Comparison of ENCODE assay signal across 19 cellular contexts in the genomic region with DNA sequence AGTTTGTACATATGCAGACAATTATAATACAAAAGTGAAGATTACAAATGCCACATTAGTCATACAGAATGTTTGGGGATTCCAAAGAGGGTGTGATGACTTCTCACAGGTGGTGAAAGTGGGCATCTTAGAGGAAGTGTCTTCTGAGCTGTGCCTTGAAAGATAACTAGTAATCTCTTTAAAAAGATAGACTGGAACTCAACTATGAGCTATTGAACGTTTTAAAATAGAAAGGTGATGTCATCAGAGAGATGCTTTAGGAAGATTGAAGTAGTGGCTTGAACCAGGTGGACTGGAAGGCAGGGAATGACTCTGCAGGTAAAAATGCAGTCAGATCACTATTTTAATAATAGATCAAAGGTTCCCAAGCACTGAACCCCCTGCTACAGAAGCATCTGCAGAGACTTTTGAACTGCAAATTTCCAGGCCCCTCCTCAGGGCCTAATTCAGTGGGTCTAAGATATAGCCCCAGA. TPM values are rescaled to one million over a fixed set of nuclear protein-coding genes. Genes with fewer than 3 reads are reported as not detected.
DNase-seq lines count a peak whose midpoint lies in the region; ATAC-seq, FAIRE-seq and TF ChIP-seq lines count a peak whose summit lies in the region.
"Had no signal": no experiment of that assay in that cellular context is flagged by ENCODE, and none has a peak within 500 bp of the region (broad histone marks: within the 10 kb centered on the region; RNA-seq: fewer than 3 reads in every experiment).

No MANE protein-coding gene starts in this region.

- ATAC-seq in sciatic nerve: no peak
- ATAC-seq: activated T-helper 17 cell treated with anti-CD3 and anti-CD28 coated beads, Interleukin-2, amount 50 U/mL, for 72 hours had no signal

- H3K4me3 ChIP-seq in hepatocyte: no peak overlapping the region
- H3K4me3 ChIP-seq: sigmoid colon had no signal

- H3K27ac Mint-ChIP-seq in progenitor cell of endocrine pancreas: no peak overlapping the region
- H3K27ac Mint-ChIP-seq: activated T-helper 17 cell treated with anti-CD3 and anti-CD28 coated beads, Interleukin-2, amount 50 U/mL, for 72 hours; B cell had no signal

- no peak for TF ChIP-seq POLR2A in H54 (IDR thresholded peaks at IDR 0.05; ENCODE audit: low read depth, low read length)

- no peaks in the 10 kb centered on the region for H3K4me1 ChIP-seq in hepatocyte (ENCODE audit: insufficient read depth)
- H3K4me1 ChIP-seq: sigmoid colon had no signal

- no peaks in the 10 kb centered on the region for H3K36me3 Mint-ChIP-seq in progenitor cell of endocrine pancreas (ENCODE audit: insufficient read depth)

- FAIRE-seq in H54 (lab: Jason Lieb, UNC): peak; percentile 72

- no peaks in the 10 kb centered on the region for H3K36me3 ChIP-seq in hepatocyte (replicated peaks; ENCODE audit: insufficient read depth, low read depth)
- H3K36me3 ChIP-seq: sigmoid colon had no signal

- DNase-seq in H54 (ENCODE audit: insufficient read length, low spot score) (no peak), NCI-H510A treated with DMSO at 0.1 percent for 48 hours (lab: John Stamatoyannopoulos, UW) (peak; percentile 29), hepatocyte (ENCODE audit: low spot score) (peak; percentile 4), renal cortical epithelial cell (ENCODE audit: low read depth) (peak; percentile 2), sciatic nerve (ENCODE audit: low spot score) (no peak), progenitor cell of endocrine pancreas (ENCODE audit: low spot score, unreplicated experiment) (no peak), T-helper 2 cell (no peak)
- DNase-seq: activated CD4-positive, CD25-positive, alpha-beta regulatory T cell treated with anti-CD3 and anti-CD28 coated beads, Interleukin-2, amount 50 U/mL, for 72 hours; effector CD8-positive, alpha-beta T cell; KBM-7; NCI-H1105 treated with DMSO at 0.1 percent for 48 hours; NCI-H226; sigmoid colon; stimulated activated CD4-positive, alpha-beta T cell treated with anti-CD3 and anti-CD28 coated beads, Interleukin-4, amount 100 ng/mL, for 1 hour; T1000 had no signal

- no peaks in the 10 kb centered on the region for H4K20me1 ChIP-seq in hepatocyte (ENCODE audit: insufficient read depth, poor library complexity, severe bottlenecking)

- WGBS in hepatocyte (ENCODE audit: low lambda C conversion rate, missing lambda C conversion rate): 0% methylated on average over 1 of the region's 1 CpG

- no peaks in the 10 kb centered on the region for H3K79me2 ChIP-seq in hepatocyte

- no peak overlapping the region for H3K4me3 Mint-ChIP-seq in progenitor cell of endocrine pancreas (ENCODE audit: low read depth)
- H3K4me3 Mint-ChIP-seq: activated T-helper 17 cell treated with anti-CD3 and anti-CD28 coated beads, Interleukin-2, amount 50 U/mL, for 72 hours; B cell; central memory CD8-positive, alpha-beta T cell had no signal

- no peaks in the 10 kb centered on the region for H3K9me2 ChIP-seq in hepatocyte (replicated peaks; ENCODE audit: insufficient read depth)

- intact Hi-C loops in sciatic nerve (cut with DNase I): no loop called here

- H3K27me3 Mint-ChIP-seq in progenitor cell of endocrine pancreas: no peaks in the 10 kb centered on the region
- H3K27me3 Mint-ChIP-seq: activated T-helper 17 cell treated with anti-CD3 and anti-CD28 coated beads, Interleukin-2, amount 50 U/mL, for 72 hours; B cell; central memory CD8-positive, alpha-beta T cell had no signal

- peaks cover 5% of the 10 kb centered on the region for H3K4me1 Mint-ChIP-seq in progenitor cell of endocrine pancreas (ENCODE audit: low read depth)
- H3K4me1 Mint-ChIP-seq: activated T-helper 17 cell treated with anti-CD3 and anti-CD28 coated beads, Interleukin-2, amount 50 U/mL, for 72 hours; central memory CD8-positive, alpha-beta T cell had no signal

- H3K9me3 ChIP-seq in hepatocyte (ENCODE audit: low read depth): no peaks in the 10 kb centered on the region
- H3K9me3 ChIP-seq: sigmoid colon had no signal

- H3K27me3 ChIP-seq in hepatocyte: no peaks in the 10 kb centered on the region
- H3K27me3 ChIP-seq: sigmoid colon had no signal

- no peak overlapping the region for H3K27ac ChIP-seq in hepatocyte
- H3K27ac ChIP-seq: sigmoid colon had no signal

- H2AFZ ChIP-seq in hepatocyte: no peak overlapping the region

- no peaks in the 10 kb centered on the region for H3K9me3 Mint-ChIP-seq in progenitor cell of endocrine pancreas (ENCODE audit: low read depth)

- no peak for TF ChIP-seq CTCF in hepatocyte (IDR thresholded peaks at IDR 0.05; ENCODE audit: poor library complexity)
- TF ChIP-seq CTCF in progenitor cell of endocrine pancreas (IDR thresholded peaks at IDR 0.05; ENCODE audit: unreplicated experiment): no peak

- H3K4me2 ChIP-seq in hepatocyte: no peak overlapping the region

RNA-seq across cellular contexts. Expression of gene SYT1, which starts 50.3 kb away (rescaled TPM):
- total RNA-seq in hepatocyte (1.8 and 2.5 TPM in 2 replicates), renal cortical epithelial cell (1.0 and 1.1 TPM in 2 replicates), sciatic nerve (9.0 TPM), progenitor cell of endocrine pancreas (4.2 and 4.3 TPM in 2 replicates)
- polyA plus RNA-seq in hepatocyte: 1.3 and 1.4 TPM in 2 replicates
- total RNA-seq: activated T-helper 17 cell treated with anti-CD3 and anti-CD28 coated beads, Interleukin-2, amount 50 U/mL, for 72 hours; osteoblast had no signal

Comparison
In these comparisons a context has a peak if more than half of its experiments do, and no peak if none do; other contexts are left out.
1. DNase-seq: peak in NCI-H510A treated with DMSO at 0.1 percent for 48 hours (single experiment), hepatocyte (single experiment) and renal cortical epithelial cell (single experiment); none in H54 (single experiment), sciatic nerve (single experiment), progenitor cell of endocrine pancreas (single experiment) and T-helper 2 cell (0 of 5).